ENCODE assay signal across 2 cellular contexts in genomic region chr3:13199899-13200451, GRCh38.
TF ChIP-seq lines count a peak whose summit lies in the region.

No MANE protein-coding gene starts in this region.

TF ChIP-seq in GM23338, 12 proteins besides CTCF, POLR2A, EP300 and RAD21 (continued from another document):
- no peak for TF ChIP-seq ZNF462 (CRISPR knock-in tag; IDR thresholded peaks at IDR 0.05)
- no peak for TF ChIP-seq EZH2 (IDR thresholded peaks at IDR 0.05; ENCODE audit: low read depth, unreplicated experiment)
- no peak for TF ChIP-seq ZNF331 (CRISPR knock-in tag; IDR thresholded peaks at IDR 0.05; ENCODE audit: low read depth)
- TF ChIP-seq POLR2AphosphoS5 (IDR thresholded peaks at IDR 0.05; ENCODE audit: low read depth), result no peak
- TF ChIP-seq REST (IDR thresholded peaks at IDR 0.05; ENCODE audit: unreplicated experiment), result no peak
- no peak for TF ChIP-seq STAT1 (IDR thresholded peaks at IDR 0.05; ENCODE audit: unreplicated experiment)
- no peak for TF ChIP-seq CREB1 (CRISPR knock-in tag; IDR thresholded peaks at IDR 0.05; ENCODE audit: low read depth)
- no peak for TF ChIP-seq EZH2phosphoT487 (IDR thresholded peaks at IDR 0.05; ENCODE audit: unreplicated experiment)
- TF ChIP-seq ZNF114 (CRISPR knock-in tag; IDR thresholded peaks at IDR 0.05), result no peak
- no peak for TF ChIP-seq NANOG (IDR thresholded peaks at IDR 0.05; ENCODE audit: borderline replicate concordance)
- TF ChIP-seq ETS1 (IDR thresholded peaks at IDR 0.05), result no peak
TF ChIP-seq in GM23338: peak in this region for 0.

TF ChIP-seq in WTC11, 78 proteins besides CTCF, POLR2A, EP300 and RAD21:
- TF ChIP-seq AR (CRISPR knock-in tag; IDR thresholded peaks at IDR 0.05), result no peak
- no peak for TF ChIP-seq ZNF121 (CRISPR knock-in tag; IDR thresholded peaks at IDR 0.05)
- TF ChIP-seq ETV6 (CRISPR knock-in tag; IDR thresholded peaks at IDR 0.05), result no peak
- no peak for TF ChIP-seq SMAD4 (CRISPR knock-in tag; IDR thresholded peaks at IDR 0.05)
- no peak for TF ChIP-seq USF2 (CRISPR knock-in tag; IDR thresholded peaks at IDR 0.05)
- TF ChIP-seq ZBTB43 (CRISPR knock-in tag; IDR thresholded peaks at IDR 0.05), result no peak
- no peak for TF ChIP-seq FOXJ3 (CRISPR knock-in tag; IDR thresholded peaks at IDR 0.05; ENCODE audit: borderline replicate concordance)
- TF ChIP-seq KAT7 (CRISPR knock-in tag; IDR thresholded peaks at IDR 0.05; ENCODE audit: borderline replicate concordance), result no peak
- TF ChIP-seq SMAD3 (CRISPR knock-in tag; IDR thresholded peaks at IDR 0.05; ENCODE audit: borderline replicate concordance), result no peak
- TF ChIP-seq HMGA2 (CRISPR knock-in tag; IDR thresholded peaks at IDR 0.05), result no peak
